ENCODE assay signal across 1 cellular context in genomic region chr4:86898562-86898961, GRCh38.
TF ChIP-seq lines count a peak whose summit lies in the region.

No MANE protein-coding gene starts in this region.

TF ChIP-seq in endothelial cell of umbilical vein, 7 proteins besides CTCF, POLR2A, EP300 and RAD21:
- no peak for TF ChIP-seq MAX (IDR thresholded peaks at IDR 0.05; ENCODE audit: insufficient read depth, insufficient read length)
- TF ChIP-seq MYC (IDR thresholded peaks at IDR 0.05; ENCODE audit: low read depth, low read length), result no peak
- no peak for TF ChIP-seq POLR2AphosphoS5 (IDR thresholded peaks at IDR 0.05; ENCODE audit: insufficient read depth, low read depth, low read length)
- no peak for TF ChIP-seq FOS (IDR thresholded peaks at IDR 0.05; ENCODE audit: borderline replicate concordance, insufficient read depth, low read length)
- TF ChIP-seq GATA2 (IDR thresholded peaks at IDR 0.05; ENCODE audit: insufficient read depth, insufficient read length, low read depth, low read length), result no peak
- TF ChIP-seq EZH2 (IDR thresholded peaks at IDR 0.05; ENCODE audit: borderline replicate concordance, low read depth, low read length, severe bottlenecking), result no peak
- TF ChIP-seq JUN (IDR thresholded peaks at IDR 0.05; ENCODE audit: borderline replicate concordance, insufficient read depth, insufficient read length, low read depth), result no peak
